In genomic region chr7:50450691-50451051, GRCh38 we compare ENCODE assay signal across 1 cellular context.
A peak's percentile ranks its signal among the peaks of the same experiment; 100 is the strongest.
TF ChIP-seq lines count a peak whose summit lies in the region.

No MANE protein-coding gene starts in this region.

TF ChIP-seq in K562, 482 proteins besides CTCF, POLR2A, EP300 and RAD21 (continued from another document):
- TF ChIP-seq ZNF655 (CRISPR knock-in tag; IDR thresholded peaks at IDR 0.05) (no peak), TARDBP (IDR thresholded peaks at IDR 0.05) (no peak), DMBX1 (CRISPR knock-in tag; IDR thresholded peaks at IDR 0.05; ENCODE audit: borderline replicate concordance) (0 out of 2 replicates have a peak, but pooled peaks have one; percentile 1)
